13 cellular contexts compared by ENCODE assay signal in the genomic region with DNA sequence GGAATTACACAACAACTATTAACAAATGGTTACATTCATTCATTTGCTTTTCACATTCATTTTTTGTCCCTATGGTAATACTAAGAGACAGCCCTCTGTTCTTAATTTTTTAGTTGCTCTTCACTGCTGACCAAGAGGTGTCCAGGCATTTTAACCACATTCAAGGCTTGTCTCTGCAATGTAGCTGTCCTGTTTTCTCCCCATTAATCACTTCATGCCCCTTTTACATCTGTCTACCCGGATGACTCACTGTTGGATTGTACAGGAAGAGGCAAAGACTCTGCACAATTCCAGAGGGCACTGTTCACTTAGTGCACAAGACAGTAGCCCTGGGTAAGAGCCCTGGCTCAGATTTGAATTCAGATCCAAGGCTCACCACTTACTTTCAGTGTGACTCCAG.
A peak's percentile ranks its signal among the peaks of the same experiment; 100 is the strongest.
DNase-seq lines count a peak whose midpoint lies in the region; TF ChIP-seq lines count a peak whose summit lies in the region.
"Had no signal": no experiment of that assay in that cellular context is flagged by ENCODE, and none has a peak within 500 bp of the region (broad histone marks: within the 10 kb centered on the region; RNA-seq: fewer than 3 reads in every experiment).

No MANE protein-coding gene starts in this region.

- H3K27me3 Mint-ChIP-seq in MCF 10A (ENCODE audit: insufficient read depth, unreplicated experiment), result no peaks in the 10 kb centered on the region

- TF ChIP-seq RAD21 in SK-N-SH (IDR thresholded peaks at IDR 0.05; ENCODE audit: low read length), result no peak; the same call in 1 of the 2 replicates

- H3K4me2 ChIP-seq in SK-N-SH, result peak overlapping the region; percentile 63
- H3K4me2 ChIP-seq: PC-9 had no signal

- intact Hi-C loops in MCF 10A (cut with micrococcal nuclease), result no loop called here
- intact Hi-C loops in breast epithelium (cut with DNase I; ENCODE audit: low total_unique reads), result no loop called here
- intact Hi-C loops in stomach (cut with DNase I; ENCODE audit: low total_unique reads), result no loop called here
- intact Hi-C loops in adrenal gland (cut with DNase I), result no loop called here

- H3K27me3 ChIP-seq in breast epithelium (no peaks in the 10 kb centered on the region), SK-N-SH (ENCODE audit: insufficient read depth) (no peaks in the 10 kb centered on the region), stomach (no peaks in the 10 kb centered on the region), adrenal gland (no peaks in the 10 kb centered on the region)

- peak in 1 of 2 experiments; percentile 84; a peak in 2 of 4 replicates for TF ChIP-seq EP300 in SK-N-SH (IDR thresholded peaks at IDR 0.05; ENCODE audit: borderline replicate concordance in 1 of 2, low read depth in 1 of 2, low read length in 1 of 2)
- no peak for TF ChIP-seq EP300 in stomach (IDR thresholded peaks at IDR 0.05)

- POLR2A ChIA-PET in MCF 10A (lab: Yijun Ruan, JAX) (no interaction called here), SK-N-SH (lab: Yijun Ruan, JAX) (no interaction called here)

- 0 out of 2 replicates have a peak, but pooled peaks cover 2% of the 10 kb centered on the region for H4K20me1 ChIP-seq in SK-N-SH (ENCODE audit: insufficient read depth)

- DNase-seq in MCF 10A (ENCODE audit: unreplicated experiment) (peak; percentile 72), breast epithelium (ENCODE audit: low spot score in 2 of 2) (no peak), SK-N-SH (no peak), fibroblast of the aortic adventitia (ENCODE audit: low read depth) (peak; percentile 53), stomach (no peak), retina (no peak), adrenal gland (no peak)
- no peak for DNase-seq in activated naive CD4-positive, alpha-beta T cell treated with anti-CD3 and anti-CD28 coated beads, Interleukin-2, amount 50 U/mL, for 16 hours
- DNase-seq: activated CD8-positive, alpha-beta memory T cell treated with anti-CD3 and anti-CD28 coated beads, Interleukin-2, amount 10 ng/mL, durations not matched to agents 7 days and 5 days; nucleus accumbens; PC-9; stimulated activated CD4-positive, alpha-beta T cell treated with anti-CD3 and anti-CD28 coated beads, Interleukin-4, amount 100 ng/mL, for 24 hours had no signal

- H3F3A ChIP-seq in SK-N-SH (replicated peaks; ENCODE audit: insufficient read depth), result peaks cover 19% of the 10 kb centered on the region

- no peaks in the 10 kb centered on the region for H3K9me3 ChIP-seq in breast epithelium
- no peaks in the 10 kb centered on the region for H3K9me3 ChIP-seq in SK-N-SH
- no peaks in the 10 kb centered on the region for H3K9me3 ChIP-seq in stomach
- no peaks in the 10 kb centered on the region for H3K9me3 ChIP-seq in adrenal gland (replicated peaks in 1 of 3)

- peaks cover 18% of the 10 kb centered on the region for H3K4me1 Mint-ChIP-seq in MCF 10A (ENCODE audit: insufficient read depth, unreplicated experiment)
- H3K4me1 Mint-ChIP-seq: activated CD8-positive, alpha-beta memory T cell treated with anti-CD3 and anti-CD28 coated beads, Interleukin-2, amount 10 ng/mL, durations not matched to agents 7 days and 5 days had no signal

- H2AFZ ChIP-seq in SK-N-SH (ENCODE audit: low read depth), result no peak overlapping the region
- H2AFZ ChIP-seq: PC-9 had no signal

- no peaks in the 10 kb centered on the region for H3K9me3 Mint-ChIP-seq in MCF 10A (ENCODE audit: unreplicated experiment)

- no peaks in the 10 kb centered on the region for H3K79me2 ChIP-seq in SK-N-SH (ENCODE audit: insufficient read depth)

- H3K36me3 ChIP-seq in breast epithelium, result no peaks in the 10 kb centered on the region
- no peaks in the 10 kb centered on the region for H3K36me3 ChIP-seq in SK-N-SH (replicated peaks in 1 of 2; ENCODE audit: control insufficient read depth in 1 of 2, insufficient read depth in 2 of 2, low read length in 1 of 2)
- H3K36me3 ChIP-seq in stomach, result no peaks in the 10 kb centered on the region
- H3K36me3 ChIP-seq in adrenal gland (replicated peaks in 1 of 2), result no peaks in the 10 kb centered on the region

- H3K4me1 ChIP-seq in breast epithelium (no peaks in the 10 kb centered on the region), SK-N-SH (ENCODE audit: control insufficient read depth in 1 of 2, insufficient read depth in 2 of 2, low read depth in 1 of 2, low read length in 1 of 2) (peaks cover 10 to 21% of the 10 kb centered on the region in 2 experiments; a peak in 3 of 4 replicates), stomach (peaks cover 0 to 35% (median 8%) of the 10 kb centered on the region in 4 donors), adrenal gland (replicated peaks in 1 of 2) (peaks cover 0 to 6% of the 10 kb centered on the region in 2 donors)

- CTCF ChIA-PET in MCF 10A (lab: Yijun Ruan, JAX), result no interaction called here
- CTCF ChIA-PET in SK-N-SH (lab: Yijun Ruan, JAX), result no interaction called here

- H3K4me3 Mint-ChIP-seq in MCF 10A (ENCODE audit: unreplicated experiment), result peak overlapping the region; percentile 11
- H3K4me3 Mint-ChIP-seq: activated CD8-positive, alpha-beta memory T cell treated with anti-CD3 and anti-CD28 coated beads, Interleukin-2, amount 10 ng/mL, durations not matched to agents 7 days and 5 days; activated naive CD8-positive, alpha-beta T cell had no signal

- H3K27ac ChIP-seq in breast epithelium, result no peak overlapping the region
- H3K27ac ChIP-seq in SK-N-SH (ENCODE audit: low read depth in 2 of 2, low read length in 1 of 2), result peak overlapping the region; percentile 65 to 88; a peak in 3 of 4 replicates
- H3K27ac ChIP-seq in stomach, result peak overlapping the region in 3 of 5 donors; percentile 2 to 9 (median 7)
- H3K27ac ChIP-seq in adrenal gland, result no peak overlapping the region
- H3K27ac ChIP-seq: PC-9 had no signal

- H3K4me3 ChIP-seq in breast epithelium (no peak overlapping the region), SK-N-SH (ENCODE audit: low read depth in 2 of 2, low read length in 1 of 2) (peak overlapping the region in 1 of 2 experiments; percentile 7; a peak in 1 of 4 replicates), fibroblast of the aortic adventitia (ENCODE audit: low read depth, low read length) (no peak overlapping the region), stomach (no peak overlapping the region), adrenal gland (no peak overlapping the region)
- H3K4me3 ChIP-seq: PC-9 had no signal

- H3K27ac Mint-ChIP-seq in MCF 10A (ENCODE audit: low read depth, unreplicated experiment), result peak overlapping the region; percentile 13
- H3K27ac Mint-ChIP-seq: activated CD8-positive, alpha-beta memory T cell treated with anti-CD3 and anti-CD28 coated beads, Interleukin-2, amount 10 ng/mL, durations not matched to agents 7 days and 5 days; activated naive CD8-positive, alpha-beta T cell had no signal

- no TSS peak for BruUV-seq in MCF 10A (replicated peaks; lab: Mats Ljungman, UMichigan)

- no peaks in the 10 kb centered on the region for H3K36me3 Mint-ChIP-seq in MCF 10A (ENCODE audit: insufficient read depth, unreplicated experiment)
- H3K36me3 Mint-ChIP-seq: activated CD8-positive, alpha-beta memory T cell treated with anti-CD3 and anti-CD28 coated beads, Interleukin-2, amount 10 ng/mL, durations not matched to agents 7 days and 5 days; activated naive CD8-positive, alpha-beta T cell had no signal

- TF ChIP-seq POLR2A in breast epithelium (IDR thresholded peaks at IDR 0.05) (no peak), stomach (IDR thresholded peaks at IDR 0.05) (no peak), adrenal gland (IDR thresholded peaks at IDR 0.05) (no peak)

- no peak for TF ChIP-seq CTCF in MCF 10A (IDR thresholded peaks at IDR 0.05; ENCODE audit: unreplicated experiment)
- no peak for TF ChIP-seq CTCF in breast epithelium (IDR thresholded peaks at IDR 0.05)
- TF ChIP-seq CTCF in SK-N-SH (IDR thresholded peaks at IDR 0.05), result peak; percentile 48
- peak; percentile 18 for TF ChIP-seq CTCF in fibroblast of the aortic adventitia (IDR thresholded peaks at IDR 0.05; ENCODE audit: insufficient read depth, low read length)
- no peak for TF ChIP-seq CTCF in stomach (IDR thresholded peaks at IDR 0.05)
- no peak for TF ChIP-seq CTCF in adrenal gland (IDR thresholded peaks at IDR 0.05)

- WGBS in SK-N-SH (ENCODE audit: low lambda C conversion rate), result 0% methylated on average over 1 of the region's 1 CpG
- 41 to 73% (median 60%) methylated on average over 1 of the region's 1 CpG for WGBS in stomach, 5 donors
- 9 to 22% (median 17%) methylated on average over 1 of the region's 1 CpG for WGBS in adrenal gland, 4 donors

- no peak overlapping the region for H3K9ac ChIP-seq in SK-N-SH

- no peaks in the 10 kb centered on the region for H3K9me2 ChIP-seq in SK-N-SH

TF ChIP-seq in SK-N-SH, 30 proteins besides CTCF, POLR2A, EP300 and RAD21 (continues in another document):
- TF ChIP-seq TEAD4 (IDR thresholded peaks at IDR 0.05; ENCODE audit: borderline replicate concordance, insufficient read depth), result peak; percentile 56; the same call in 1 of the 2 replicates
- no peak for TF ChIP-seq FOXJ3 (CRISPR knock-in tag; IDR thresholded peaks at IDR 0.05)
- no peak for TF ChIP-seq RCOR1 (IDR thresholded peaks at IDR 0.05; ENCODE audit: low read length)
- no peak for TF ChIP-seq TAF1 (IDR thresholded peaks at IDR 0.05; ENCODE audit: borderline replicate concordance, low read depth, low read length)
- peak; percentile 57; the same call in 1 of the 2 replicates for TF ChIP-seq RXRA (IDR thresholded peaks at IDR 0.05; ENCODE audit: borderline replicate concordance, low read depth)
- TF ChIP-seq YY1 (IDR thresholded peaks at IDR 0.05; ENCODE audit: low read depth), result no peak
- TF ChIP-seq JUND (IDR thresholded peaks at IDR 0.05), result peak; percentile 91
- TF ChIP-seq RFX5 (IDR thresholded peaks at IDR 0.05; ENCODE audit: low read length), result no peak
- peak; percentile 95 for TF ChIP-seq TCF12 (IDR thresholded peaks at IDR 0.05)
- no peak for TF ChIP-seq GATA2 (CRISPR knock-in tag; IDR thresholded peaks at IDR 0.05)
- TF ChIP-seq SMC3 (IDR thresholded peaks at IDR 0.05; ENCODE audit: low read depth, low read length), result 0 out of 2 replicates have a peak, but pooled peaks have one; percentile 11
- TF ChIP-seq FOSL2 (IDR thresholded peaks at IDR 0.05; ENCODE audit: borderline replicate concordance, low read depth), result peak; percentile 87
- peak; percentile 66 for TF ChIP-seq ELF1 (IDR thresholded peaks at IDR 0.05)

Comparison
In these comparisons a context has a peak if more than half of its experiments do, and no peak if none do; other contexts are left out.
1. DNase-seq: peak in MCF 10A (single experiment) and fibroblast of the aortic adventitia (single experiment); none in breast epithelium (0 of 2), SK-N-SH (single experiment), stomach (single experiment), retina (single experiment), adrenal gland (0 of 7) and activated naive CD4-positive, alpha-beta T cell treated with anti-CD3 and anti-CD28 coated beads, Interleukin-2, amount 50 U/mL, for 16 hours (single experiment).
2. CTCF ChIP-seq: peak in SK-N-SH (single experiment) and fibroblast of the aortic adventitia (single experiment); none in MCF 10A (single experiment), breast epithelium (0 of 3), stomach (0 of 7) and adrenal gland (0 of 6).
3. H3K27ac ChIP-seq: peak in SK-N-SH (2 of 2) and stomach (3 of 5); none in breast epithelium (0 of 2) and adrenal gland (0 of 5).